In genomic region chrX:5916945-5917344, GRCh38 we compare ENCODE assay signal across 1 cellular context.
TF ChIP-seq lines count a peak whose summit lies in the region.

No MANE protein-coding gene starts in this region.

TF ChIP-seq in SK-N-SH, 30 proteins besides CTCF, POLR2A, EP300 and RAD21 (continued from another document):
- TF ChIP-seq IRF3 (IDR thresholded peaks at IDR 0.05; ENCODE audit: low read depth, low read length), result no peak
- TF ChIP-seq NFIC (IDR thresholded peaks at IDR 0.05; ENCODE audit: borderline replicate concordance), result no peak
- TF ChIP-seq SMC3 (IDR thresholded peaks at IDR 0.05; ENCODE audit: low read depth, low read length), result no peak
- no peak for TF ChIP-seq SIN3A (IDR thresholded peaks at IDR 0.05; ENCODE audit: borderline replicate concordance, low read depth, low read length)
- no peak for TF ChIP-seq RFX5 (IDR thresholded peaks at IDR 0.05; ENCODE audit: low read length)
- no peak for TF ChIP-seq USF1 (IDR thresholded peaks at IDR 0.05; ENCODE audit: borderline replicate concordance, low read depth)
- TF ChIP-seq GATA2 (CRISPR knock-in tag; IDR thresholded peaks at IDR 0.05), result no peak
- TF ChIP-seq MAX (IDR thresholded peaks at IDR 0.05; ENCODE audit: low read depth), result no peak
- no peak for TF ChIP-seq USF2 (IDR thresholded peaks at IDR 0.05; ENCODE audit: borderline replicate concordance, low read depth, low read length)
- TF ChIP-seq RCOR1 (IDR thresholded peaks at IDR 0.05; ENCODE audit: low read length), result no peak
